19 cellular contexts compared by ENCODE assay signal in genomic region chr6:52495859-52496396, GRCh38.
DNase-seq lines count a peak whose midpoint lies in the region; ATAC-seq and TF ChIP-seq lines count a peak whose summit lies in the region.
"Had no signal": no experiment of that assay in that cellular context is flagged by ENCODE, and none has a peak within 500 bp of the region (broad histone marks: within the 10 kb centered on the region; RNA-seq: fewer than 3 reads in every experiment).

No MANE protein-coding gene starts in this region.

- DNase-seq in NCI-H2107 treated with DMSO at 0.1 percent for 48 hours (lab: John Stamatoyannopoulos, UW; ENCODE audit: unreplicated experiment) (peak; percentile 2), NCI-H2107 (lab: John Stamatoyannopoulos, UW) (no peak), LNCaP clone FGC (ENCODE audit: low read depth) (no peak), RWPE2 (ENCODE audit: low spot score) (no peak), osteoblast (ENCODE audit: insufficient read length, low spot score, missing footprints) (no peak), NCI-H748 treated with DMSO at 0.1 percent for 48 hours (lab: John Stamatoyannopoulos, UW) (no peak), Right ventricle myocardium superior (no peak), omental fat pad (ENCODE audit: low spot score) (no peak)
- DNase-seq: activated effector memory CD4-positive, alpha-beta T cell treated with anti-CD3 and anti-CD28 coated beads, Interleukin-2, amount 50 U/mL, for 16 hours; DMS 273 treated with DMSO at 0.1 percent for 48 hours; GF-D8; kidney glomerular epithelial cell; mesenchymal stem cell; naive thymus-derived CD4-positive, alpha-beta T cell; NCI-H146; SHP77 treated with DMSO at 0.1 percent for 48 hours; stimulated activated CD4-positive, alpha-beta T cell treated with anti-CD3 and anti-CD28 coated beads, Interleukin-2, amount 100 ng/mL, for 48 hours had no signal

- intact Hi-C loops in Right ventricle myocardium superior (cut with DNase I) = no loop called here

- 0 out of 3 replicates have a peak, but pooled peaks have one; percentile 12 for ATAC-seq in RWPE2 (ENCODE audit: low read depth)
- ATAC-seq in Right ventricle myocardium superior (ENCODE audit: poor library complexity) = no peak
- ATAC-seq in omental fat pad (ENCODE audit: low FRiP score) = no peak
- ATAC-seq: naive thymus-derived CD4-positive, alpha-beta T cell had no signal

- H3K79me2 ChIP-seq in osteoblast (ENCODE audit: insufficient read depth, low read length) = peaks cover 3% of the 10 kb centered on the region
- H3K79me2 ChIP-seq: hepatocyte had no signal

- H3K27ac ChIP-seq in RWPE2 (ENCODE audit: poor library complexity, severe bottlenecking) (no peak overlapping the region), osteoblast (ENCODE audit: low read depth, low read length) (peak overlapping the region; percentile 4)
- H3K27ac ChIP-seq: hepatocyte, VCaP had no signal

- H3K27me3 ChIP-seq in RWPE2 (ENCODE audit: insufficient read depth, poor library complexity, severe bottlenecking) (no peaks in the 10 kb centered on the region), osteoblast (ENCODE audit: insufficient read depth, low read length) (no peaks in the 10 kb centered on the region)
- H3K27me3 ChIP-seq: hepatocyte had no signal

- H3K36me3 ChIP-seq in RWPE2 (ENCODE audit: low read depth) (peaks cover 16% of the 10 kb centered on the region), osteoblast (ENCODE audit: insufficient read depth, low read length) (peaks cover 57% of the 10 kb centered on the region)

- H3K4me1 ChIP-seq in RWPE2 (ENCODE audit: insufficient read depth, poor library complexity, severe bottlenecking) = peaks cover 7% of the 10 kb centered on the region
- H3K4me1 ChIP-seq in osteoblast (ENCODE audit: insufficient read depth, low read length) = peaks cover 48% of the 10 kb centered on the region

- H2AFZ ChIP-seq in osteoblast (ENCODE audit: low read length) = no peak overlapping the region
- H2AFZ ChIP-seq: hepatocyte had no signal

- TF ChIP-seq CTCF in LNCaP clone FGC (IDR thresholded peaks at IDR 0.05; ENCODE audit: control insufficient read depth, extremely low read depth, insufficient read depth) = peak; percentile 19; the same call in 1 of the 2 replicates
- TF ChIP-seq CTCF in RWPE2 (IDR thresholded peaks at IDR 0.05; ENCODE audit: poor library complexity, severe bottlenecking) = no peak
- TF ChIP-seq CTCF in osteoblast (IDR thresholded peaks at IDR 0.05; ENCODE audit: extremely low read depth, low read depth, low read length) = no peak
- no peak for TF ChIP-seq CTCF in omental fat pad (IDR thresholded peaks at IDR 0.05)

- H4K20me1 ChIP-seq in osteoblast (ENCODE audit: insufficient read depth, low read length) = no peaks in the 10 kb centered on the region

- H3K9me3 ChIP-seq in RWPE2 (ENCODE audit: severe bottlenecking) (no peaks in the 10 kb centered on the region), osteoblast (ENCODE audit: low read depth, low read length) (no peaks in the 10 kb centered on the region)

- H3K4me3 ChIP-seq in LNCaP clone FGC (ENCODE audit: low read depth, low read length) (no peak overlapping the region), RWPE2 (ENCODE audit: severe bottlenecking) (no peak overlapping the region), osteoblast (ENCODE audit: insufficient read depth, low read length) (no peak overlapping the region)
- H3K4me3 ChIP-seq: hepatocyte had no signal

- H3K4me2 ChIP-seq in osteoblast (ENCODE audit: insufficient read depth, low read length) = no peak overlapping the region
- H3K4me2 ChIP-seq: hepatocyte had no signal
